ENCODE assay signal across 18 cellular contexts in the genomic region with DNA sequence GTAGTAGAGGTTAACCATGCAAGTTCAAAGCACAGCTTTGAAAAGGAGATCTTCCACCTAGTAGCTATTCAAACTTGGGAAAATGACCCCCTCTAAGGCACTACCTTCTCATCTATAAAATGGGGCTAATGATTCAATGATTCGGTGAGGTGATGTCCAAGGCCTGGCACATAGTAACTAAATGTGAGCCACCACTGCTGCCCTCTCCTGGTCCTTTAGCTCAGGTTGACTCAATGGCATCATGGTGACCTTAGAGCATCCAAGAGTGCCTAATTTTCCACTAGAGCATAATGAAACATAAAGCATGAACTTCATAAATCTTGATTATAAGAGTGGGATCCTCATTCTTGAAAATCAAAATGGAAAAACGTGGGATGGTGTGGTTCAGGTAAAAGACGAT. TPM values are rescaled to one million over a fixed set of nuclear protein-coding genes. Genes with fewer than 3 reads are reported as not detected.
DNase-seq lines count a peak whose midpoint lies in the region; ATAC-seq, FAIRE-seq and TF ChIP-seq lines count a peak whose summit lies in the region.
"Had no signal": no experiment of that assay in that cellular context is flagged by ENCODE, and none has a peak within 500 bp of the region (broad histone marks: within the 10 kb centered on the region; RNA-seq: fewer than 3 reads in every experiment).

No MANE protein-coding gene starts in this region.

- no peaks in the 10 kb centered on the region for H3F3A ChIP-seq in Loucy (ENCODE audit: low read depth)

- FAIRE-seq in urothelium cell line (lab: Jason Lieb, UNC) = peak; percentile 13
- FAIRE-seq: A204.1, G401.6 had no signal

- H3K27me3 Mint-ChIP-seq in glutamatergic neuron (ENCODE audit: unreplicated experiment) = no peaks in the 10 kb centered on the region

- peaks cover 4% of the 10 kb centered on the region for H3K27me3 ChIP-seq in left ventricle myocardium inferior (ENCODE audit: low read depth)
- H3K27me3 ChIP-seq in right cardiac atrium (ENCODE audit: control insufficient read depth, insufficient read depth) = no peaks in the 10 kb centered on the region
- H3K27me3 ChIP-seq in Loucy (ENCODE audit: insufficient read depth, low read length, poor library complexity, severe bottlenecking) = no peaks in the 10 kb centered on the region
- H3K27me3 ChIP-seq in brain microvascular endothelial cell (replicated peaks) = no peaks in the 10 kb centered on the region

- in situ Hi-C loops in brain microvascular endothelial cell (cut with HindIII; ENCODE audit: low pct_ligation_motif_present, low sequenced_read_pairs) = no loop called here

- 81% methylated on average over 3 of the region's 3 CpGs for WGBS in right cardiac atrium

- H3K4me3 Mint-ChIP-seq in glutamatergic neuron (ENCODE audit: unreplicated experiment) = no peak overlapping the region

- DNase-seq in left ventricle myocardium inferior (no peak), right cardiac atrium (no peak), brain microvascular endothelial cell (no peak), urothelium cell line (ENCODE audit: low spot score) (no peak), glutamatergic neuron (no peak), left lobe of liver (ENCODE audit: low spot score) (no peak)
- DNase-seq: Caco-2, HCEC 1CT, IMR-90, NCI-H1417 treated with DMSO at 0.1 percent for 48 hours, NCI-H2029 treated with DMSO at 0.1 percent for 48 hours, NCI-H2227 treated with DMSO at 0.1 percent for 48 hours, NCI-H526, SIG-M5 had no signal

- H3K27ac ChIP-seq in left ventricle myocardium inferior (replicated peaks) (no peak overlapping the region), right cardiac atrium (ENCODE audit: low read length) (no peak overlapping the region), brain microvascular endothelial cell (no peak overlapping the region)

- no peak overlapping the region for H3K4me2 ChIP-seq in Loucy (ENCODE audit: low read depth, low read length, poor library complexity, severe bottlenecking)

- H3K9ac ChIP-seq in Loucy (ENCODE audit: low read depth, low read length, poor library complexity, severe bottlenecking) = no peak overlapping the region

- intact Hi-C loops in left ventricle myocardium inferior (cut with micrococcal nuclease) = no loop called here
- intact Hi-C loops in right cardiac atrium (cut with DNase I) = no loop called here

- no peak overlapping the region for H3K4me3 ChIP-seq in left ventricle myocardium inferior
- H3K4me3 ChIP-seq in right cardiac atrium (ENCODE audit: low read length) = no peak overlapping the region
- H3K4me3 ChIP-seq in Loucy (ENCODE audit: low read length, poor library complexity, severe bottlenecking) = no peak overlapping the region
- H3K4me3 ChIP-seq in brain microvascular endothelial cell (ENCODE audit: low read depth, low read length) = no peak overlapping the region

- no peak overlapping the region for H2AFZ ChIP-seq in Loucy (ENCODE audit: low read length)

- H3K9me2 ChIP-seq in Loucy (replicated peaks; ENCODE audit: low read depth, low read length) = no peaks in the 10 kb centered on the region

- H3K79me2 ChIP-seq in Loucy (ENCODE audit: insufficient read depth, low read length) = no peaks in the 10 kb centered on the region

- H3K36me3 ChIP-seq in left ventricle myocardium inferior = no peaks in the 10 kb centered on the region
- no peaks in the 10 kb centered on the region for H3K36me3 ChIP-seq in Loucy (ENCODE audit: insufficient read depth, low read length)
- no peaks in the 10 kb centered on the region for H3K36me3 ChIP-seq in brain microvascular endothelial cell (replicated peaks)

- H3K4me1 Mint-ChIP-seq in glutamatergic neuron (ENCODE audit: low read depth, unreplicated experiment) = no peaks in the 10 kb centered on the region

- no peaks in the 10 kb centered on the region for H3K9me3 Mint-ChIP-seq in glutamatergic neuron (ENCODE audit: unreplicated experiment)

- H4K20me1 ChIP-seq in Loucy (ENCODE audit: insufficient read depth, low read length, poor library complexity, severe bottlenecking) = no peaks in the 10 kb centered on the region

- ATAC-seq in right cardiac atrium = no peak
- ATAC-seq in GM19397 (IDR thresholded peaks at IDR 0.05; ENCODE audit: unreplicated experiment) = no peak
- no peak for ATAC-seq in left lobe of liver

- no peaks in the 10 kb centered on the region for H3K36me3 Mint-ChIP-seq in glutamatergic neuron (ENCODE audit: unreplicated experiment)

- TF ChIP-seq CTCF in left ventricle myocardium inferior (IDR thresholded peaks at IDR 0.05; ENCODE audit: borderline replicate concordance) = peak; percentile 8
- peak; percentile 19; the same call in 1 of the 2 replicates for TF ChIP-seq CTCF in Loucy (conservative IDR thresholded peaks at IDR 0.05; ENCODE audit: low read length)
- peak; percentile 31 for TF ChIP-seq CTCF in brain microvascular endothelial cell (IDR thresholded peaks at IDR 0.05; ENCODE audit: low read depth, low read length, missing control alignments)
- no peak for TF ChIP-seq CTCF in glutamatergic neuron (IDR thresholded peaks at IDR 0.05; ENCODE audit: partially characterized antibody, unreplicated experiment)

- no peaks in the 10 kb centered on the region for H3K4me1 ChIP-seq in left ventricle myocardium inferior
- H3K4me1 ChIP-seq in right cardiac atrium (ENCODE audit: control insufficient read depth, insufficient read depth, low read length) = no peaks in the 10 kb centered on the region
- no peaks in the 10 kb centered on the region for H3K4me1 ChIP-seq in Loucy (ENCODE audit: insufficient read depth, low read length, poor library complexity, severe bottlenecking)
- H3K4me1 ChIP-seq: Caco-2 had no signal

- H3K9me3 ChIP-seq in left ventricle myocardium inferior (replicated peaks) = no peaks in the 10 kb centered on the region
- H3K9me3 ChIP-seq in right cardiac atrium (ENCODE audit: control insufficient read depth, low read length) = no peaks in the 10 kb centered on the region
- no peaks in the 10 kb centered on the region for H3K9me3 ChIP-seq in Loucy (ENCODE audit: insufficient read depth, low read depth, low read length)
- H3K9me3 ChIP-seq: Caco-2 had no signal

- no peak overlapping the region for H3K27ac Mint-ChIP-seq in glutamatergic neuron (ENCODE audit: unreplicated experiment)

RNA-seq across cellular contexts. Expression of a gene that starts 16.3 kb away (rescaled TPM):
- 11.2 TPM for total RNA-seq in left ventricle myocardium inferior
- 10 to 100 TPM; 12.4 to 23.4 (median 21.0) TPM for total RNA-seq in right cardiac atrium
- 6.0 TPM for polyA plus RNA-seq in right cardiac atrium
- 0.25 TPM for total RNA-seq in glutamatergic neuron (ENCODE audit: unreplicated experiment)
- total RNA-seq in left lobe of liver = 0.28 TPM
